15 cellular contexts compared by ENCODE assay signal in genomic region chr5:175214152-175214551, GRCh38.
A peak's percentile ranks its signal among the peaks of the same experiment; 100 is the strongest.
DNase-seq lines count a peak whose midpoint lies in the region; ATAC-seq and TF ChIP-seq lines count a peak whose summit lies in the region.
"Had no signal": no experiment of that assay in that cellular context is flagged by ENCODE, and none has a peak within 500 bp of the region (broad histone marks: within the 10 kb centered on the region; RNA-seq: fewer than 3 reads in every experiment).

No MANE protein-coding gene starts in this region.

- no peaks in the 10 kb centered on the region for H3K4me1 Mint-ChIP-seq in CD8-positive, alpha-beta T cell (ENCODE audit: low read depth)
- H3K4me1 Mint-ChIP-seq: stimulated activated memory B cell treated with anti-CD40 and anti-IgM and Interleukin-4, amounts not matched to agents 10 μg/mL and 1 μg/mL and 100 μg/mL, for 72 hours had no signal

- ATAC-seq in right cardiac atrium (peak; percentile 24 to 43), HG03520 (IDR thresholded peaks at IDR 0.05; ENCODE audit: unreplicated experiment) (no peak)
- no peak for ATAC-seq in CD8-positive, alpha-beta T cell
- ATAC-seq: effector memory CD8-positive, alpha-beta T cell; stimulated activated memory B cell treated with anti-CD40 and anti-IgM and Interleukin-4, amounts not matched to agents 10 μg/mL and 1 μg/mL and 100 μg/mL, for 72 hours had no signal

- H3K36me3 ChIP-seq in ascending aorta (no peaks in the 10 kb centered on the region), tibial nerve (no peaks in the 10 kb centered on the region)
- H3K36me3 ChIP-seq in CD8-positive, alpha-beta T cell (ENCODE audit: insufficient read depth, low read length) = no peaks in the 10 kb centered on the region

- no peaks in the 10 kb centered on the region for H3K9me3 Mint-ChIP-seq in CD8-positive, alpha-beta T cell
- H3K9me3 Mint-ChIP-seq: effector memory CD8-positive, alpha-beta T cell; nephron progenitor cell; stimulated activated memory B cell treated with anti-CD40 and anti-IgM and Interleukin-4, amounts not matched to agents 10 μg/mL and 1 μg/mL and 100 μg/mL, for 72 hours had no signal

- TF ChIP-seq CTCF in ascending aorta (IDR thresholded peaks at IDR 0.05) = no peak
- no peak for TF ChIP-seq CTCF in CD8-positive, alpha-beta T cell (IDR thresholded peaks at IDR 0.05)
- TF ChIP-seq CTCF in tibial nerve (IDR thresholded peaks at IDR 0.05) = no peak

- POLR2A ChIA-PET in CD8-positive, alpha-beta T cell (lab: Charles Lee) = no interaction called here

- H3K27me3 Mint-ChIP-seq in CD8-positive, alpha-beta T cell (ENCODE audit: low read depth) = peaks cover 18% of the 10 kb centered on the region
- H3K27me3 Mint-ChIP-seq: stimulated activated memory B cell treated with anti-CD40 and anti-IgM and Interleukin-4, amounts not matched to agents 10 μg/mL and 1 μg/mL and 100 μg/mL, for 72 hours had no signal

- no peak overlapping the region for H3K27ac Mint-ChIP-seq in CD8-positive, alpha-beta T cell
- H3K27ac Mint-ChIP-seq: effector memory CD8-positive, alpha-beta T cell; nephron progenitor cell; stimulated activated memory B cell treated with anti-CD40 and anti-IgM and Interleukin-4, amounts not matched to agents 10 μg/mL and 1 μg/mL and 100 μg/mL, for 72 hours had no signal

- no peak for TF ChIP-seq POLR2A in tibial nerve (IDR thresholded peaks at IDR 0.05)

- 19% methylated on average over 2 of the region's 2 CpGs for WGBS in right cardiac atrium
- 22 to 28% methylated on average over 2 of the region's 2 CpGs for WGBS in tibial nerve, 2 donors

- intact Hi-C loops in right cardiac atrium (cut with DNase I) = no loop called here
- intact Hi-C loops in cardiac septum (cut with DNase I) = no loop called here
- intact Hi-C loops in ascending aorta (cut with DNase I) = loop anchor here (10.0 kb wide), 1 partner anchor 659 kb away; no protein-coding TSS in a partner anchor
- intact Hi-C loops in CD8-positive, alpha-beta T cell (cut with DNase I, micrococcal nuclease) = no loop called here

- H3K27me3 ChIP-seq in right cardiac atrium (ENCODE audit: control insufficient read depth, insufficient read depth) (no peaks in the 10 kb centered on the region), ascending aorta (no peaks in the 10 kb centered on the region), tibial nerve (no peaks in the 10 kb centered on the region)
- no peaks in the 10 kb centered on the region for H3K27me3 ChIP-seq in CD8-positive, alpha-beta T cell (ENCODE audit: insufficient read depth, low read length)

- H3K4me3 ChIP-seq in right cardiac atrium (ENCODE audit: low read length) = no peak overlapping the region
- H3K4me3 ChIP-seq in ascending aorta = no peak overlapping the region
- H3K4me3 ChIP-seq in CD8-positive, alpha-beta T cell (ENCODE audit: low read depth, low read length) = no peak overlapping the region
- no peak overlapping the region for H3K4me3 ChIP-seq in tibial nerve
- H3K4me3 ChIP-seq: SK-N-MC had no signal

- peak in 1 of 3 donors; percentile 37 for DNase-seq in right cardiac atrium
- no peak for DNase-seq in cardiac septum (ENCODE audit: low spot score)
- DNase-seq in ascending aorta (ENCODE audit: low spot score in 2 of 2) = peak; percentile 54 to 92
- DNase-seq in hepatic stellate cell (ENCODE audit: low spot score) = peak; percentile 42
- DNase-seq in activated CD4-positive, alpha-beta T cell treated with anti-CD3 and anti-CD28 coated beads for 48 hours = no peak
- no peak for DNase-seq in CD8-positive, alpha-beta T cell
- no peak for DNase-seq in tibial nerve (ENCODE audit: low spot score in 2 of 2)
- DNase-seq: activated CD4-positive, CD25-positive, alpha-beta regulatory T cell treated with anti-CD3 and anti-CD28 coated beads, Interleukin-2, amount 50 U/mL, for 72 hours; activated gamma-delta T cell treated with Interleukin-2 at 50 U/mL for 16 hours; effector memory CD8-positive, alpha-beta T cell; NCI-H510A; nephron progenitor cell had no signal

- CTCF ChIA-PET in CD8-positive, alpha-beta T cell (lab: Charles Lee) = no interaction called here

- TF ChIP-seq EP300 in tibial nerve (IDR thresholded peaks at IDR 0.05) = no peak

- no peak overlapping the region for H3K4me3 Mint-ChIP-seq in CD8-positive, alpha-beta T cell
- H3K4me3 Mint-ChIP-seq: effector memory CD8-positive, alpha-beta T cell; nephron progenitor cell; stimulated activated memory B cell treated with anti-CD40 and anti-IgM and Interleukin-4, amounts not matched to agents 10 μg/mL and 1 μg/mL and 100 μg/mL, for 72 hours had no signal

- no peaks in the 10 kb centered on the region for H3K36me3 Mint-ChIP-seq in CD8-positive, alpha-beta T cell
- H3K36me3 Mint-ChIP-seq: stimulated activated memory B cell treated with anti-CD40 and anti-IgM and Interleukin-4, amounts not matched to agents 10 μg/mL and 1 μg/mL and 100 μg/mL, for 72 hours had no signal

- peaks cover 2% of the 10 kb centered on the region for H3K4me1 ChIP-seq in right cardiac atrium (ENCODE audit: control insufficient read depth, insufficient read depth, low read length)
- peaks cover 10 to 45% of the 10 kb centered on the region in 2 donors for H3K4me1 ChIP-seq in ascending aorta
- no peaks in the 10 kb centered on the region for H3K4me1 ChIP-seq in CD8-positive, alpha-beta T cell (ENCODE audit: insufficient read depth, low read length)
- no peaks in the 10 kb centered on the region for H3K4me1 ChIP-seq in tibial nerve

- no peak overlapping the region for H3K27ac ChIP-seq in right cardiac atrium (ENCODE audit: low read length)
- no peak overlapping the region for H3K27ac ChIP-seq in ascending aorta
- H3K27ac ChIP-seq in CD8-positive, alpha-beta T cell (ENCODE audit: low read depth, low read length) = no peak overlapping the region
- no peak overlapping the region for H3K27ac ChIP-seq in tibial nerve
- H3K27ac ChIP-seq: SK-N-MC had no signal

- H3K9me3 ChIP-seq in right cardiac atrium (ENCODE audit: control insufficient read depth, low read length) = no peaks in the 10 kb centered on the region
- no peaks in the 10 kb centered on the region for H3K9me3 ChIP-seq in ascending aorta
- H3K9me3 ChIP-seq in CD8-positive, alpha-beta T cell (ENCODE audit: low read length) = no peaks in the 10 kb centered on the region
- H3K9me3 ChIP-seq in tibial nerve = no peaks in the 10 kb centered on the region

Comparison
In these comparisons a context has a peak if more than half of its experiments do, and no peak if none do; other contexts are left out.
1. ATAC-seq: peak in right cardiac atrium (2 of 2); none in CD8-positive, alpha-beta T cell (single experiment) and HG03520 (single experiment).
2. DNase-seq: peak in ascending aorta (2 of 2) and hepatic stellate cell (single experiment); none in cardiac septum (single experiment), activated CD4-positive, alpha-beta T cell treated with anti-CD3 and anti-CD28 coated beads for 48 hours (single experiment), CD8-positive, alpha-beta T cell (0 of 7) and tibial nerve (0 of 2).